ENCODE assay signal across 8 cellular contexts in the genomic region with DNA sequence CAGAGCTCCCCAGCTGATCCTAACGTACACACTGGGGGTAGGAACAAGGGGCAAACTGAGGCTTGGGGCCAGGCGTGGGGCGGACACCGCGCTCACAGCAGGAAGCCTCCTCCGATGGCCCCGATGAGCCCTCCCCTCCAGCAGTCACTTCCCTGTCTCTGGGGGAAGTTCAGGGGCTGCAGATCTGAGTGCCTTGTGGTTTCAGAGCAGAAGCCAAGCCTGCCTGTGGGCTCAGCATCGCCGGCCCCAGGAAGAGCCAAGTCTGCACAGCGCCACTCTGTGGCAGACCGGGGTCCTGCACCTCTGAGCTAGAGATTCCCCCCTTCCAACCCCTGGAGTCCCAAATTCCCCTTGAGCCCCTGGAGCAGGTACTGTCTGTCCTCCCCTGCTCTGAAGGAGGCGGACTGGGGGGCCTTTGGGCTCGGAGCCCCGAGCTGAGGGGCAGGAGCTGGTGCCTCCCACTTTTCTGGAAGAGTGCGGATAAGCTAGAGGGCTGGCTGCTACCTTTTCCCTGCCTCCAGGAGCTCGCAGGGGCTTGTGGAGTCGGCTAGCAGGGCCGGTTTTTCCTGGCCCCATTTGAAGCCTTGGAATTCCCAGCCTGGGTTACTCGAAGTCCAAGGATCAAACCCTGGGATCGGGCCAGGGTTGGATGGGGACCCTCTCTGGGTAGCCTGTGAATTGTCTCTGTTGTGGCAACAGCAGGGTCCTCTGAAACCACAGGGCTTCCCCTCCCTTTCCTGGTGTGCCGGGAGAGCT. TPM values are rescaled to one million over a fixed set of nuclear protein-coding genes. Genes with fewer than 3 reads are reported as not detected.
A peak's percentile ranks its signal among the peaks of the same experiment; 100 is the strongest.
DNase-seq lines count a peak whose midpoint lies in the region; TF ChIP-seq lines count a peak whose summit lies in the region.

No MANE protein-coding gene starts in this region.

- peaks cover 15% of the 10 kb centered on the region for H3K4me1 Mint-ChIP-seq in chondrocyte (ENCODE audit: low read depth)

- DNase-seq in Daoy (ENCODE audit: low read depth) (peak; percentile 88), H4 (ENCODE audit: low spot score) (peak; percentile 79), NCI-H2107 treated with DMSO at 0.1 percent for 48 hours (lab: John Stamatoyannopoulos, UW; ENCODE audit: unreplicated experiment) (peak; percentile 55), chondrocyte (ENCODE audit: low spot score) (no peak), left kidney (ENCODE audit: low read depth, low spot score) (peak; percentile 89), NCI-H187 treated with DMSO at 0.1 percent for 48 hours (lab: John Stamatoyannopoulos, UW) (no peak)
- DNase-seq in activated CD4-positive, alpha-beta T cell treated with anti-CD3 and anti-CD28 coated beads for 24 hours (ENCODE audit: low read depth in 2 of 2) = peak; percentile 59 to 66
- DNase-seq in stimulated activated CD4-positive, alpha-beta T cell treated with anti-CD3 and anti-CD28 coated beads, Interleukin-2, amount 100 ng/mL, for 24 hours = peak; percentile 82 to 83

- H3K9me3 Mint-ChIP-seq in chondrocyte (ENCODE audit: low read depth) = no peaks in the 10 kb centered on the region

- peak; percentile 95 for TF ChIP-seq CTCF in chondrocyte (IDR thresholded peaks at IDR 0.05)

- peaks cover 2% of the 10 kb centered on the region for H3K27me3 Mint-ChIP-seq in chondrocyte (ENCODE audit: low read depth)

- H3K4me3 Mint-ChIP-seq in chondrocyte (ENCODE audit: unreplicated experiment) = no peak overlapping the region

- H3K36me3 Mint-ChIP-seq in chondrocyte (ENCODE audit: low read depth) = no peaks in the 10 kb centered on the region

- H3K27ac Mint-ChIP-seq in chondrocyte (ENCODE audit: unreplicated experiment) = no peak overlapping the region

RNA-seq across cellular contexts. Expression of a gene that starts 2.9 kb away (rescaled TPM):
- total RNA-seq in Daoy (2014; rRNA removed; shearing (Covaris generic)) = 9.3 and 10.3 TPM in 2 replicates
- 8.0 and 11.9 TPM in 2 replicates for total RNA-seq in H4 (2014; rRNA removed; shearing (Covaris generic))
- 22.6 to 37.1 TPM (median 24.0 TPM) in 3 replicates for total RNA-seq in chondrocyte

Comparison
In these comparisons a context has a peak if more than half of its experiments do, and no peak if none do; other contexts are left out.
1. DNase-seq: peak in Daoy (single experiment), H4 (single experiment), NCI-H2107 treated with DMSO at 0.1 percent for 48 hours (single experiment), activated CD4-positive, alpha-beta T cell treated with anti-CD3 and anti-CD28 coated beads for 24 hours (2 of 2), left kidney (single experiment) and stimulated activated CD4-positive, alpha-beta T cell treated with anti-CD3 and anti-CD28 coated beads, Interleukin-2, amount 100 ng/mL, for 24 hours (2 of 2); none in chondrocyte (single experiment) and NCI-H187 treated with DMSO at 0.1 percent for 48 hours (single experiment).